8 cellular contexts compared by ENCODE assay signal in the genomic region with DNA sequence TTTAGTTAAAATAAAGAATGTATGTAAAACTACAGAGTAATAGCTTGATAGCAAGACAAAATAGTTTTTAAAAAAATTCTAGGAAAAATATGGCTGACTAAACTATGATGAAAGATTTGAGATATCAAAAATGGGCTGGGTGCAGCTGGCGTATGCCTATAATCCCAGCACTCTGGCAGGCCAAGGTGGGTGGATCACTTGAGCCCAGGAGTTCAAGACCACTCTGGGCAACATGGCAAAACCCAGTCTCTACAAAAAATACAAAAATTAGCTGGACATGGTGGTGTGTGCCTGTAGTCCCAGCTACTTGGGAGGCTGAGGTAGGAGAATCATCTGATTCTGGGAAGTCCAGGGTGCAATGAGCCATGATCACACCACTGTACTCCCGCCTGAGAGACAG. TPM values are rescaled to one million over a fixed set of nuclear protein-coding genes. Genes with fewer than 3 reads are reported as not detected.
A peak's percentile ranks its signal among the peaks of the same experiment; 100 is the strongest.
DNase-seq lines count a peak whose midpoint lies in the region; ATAC-seq and TF ChIP-seq lines count a peak whose summit lies in the region.
"Not testable (repeated sequence)": the region's sequence is repeated elsewhere in the genome, so short reads cannot be mapped to it uniquely, and the experiment has no call there.

No MANE protein-coding gene starts in this region.

- DNase-seq in DND-41; T-helper 17 cell; lower lobe of right lung; mucosa of descending colon; stimulated activated effector memory CD8-positive, alpha-beta T cell treated with anti-CD3 and anti-CD28 coated beads, Interleukin-12 subunit alpha, Interleukin-12 subunit beta, amount 100 ng/mL, for 72 hours (ENCODE audit: low spot score in 2 of 2): not testable (repeated sequence)
- DNase-seq in osteocyte (ENCODE audit: extremely low spot score, unreplicated experiment) (peak; percentile 87), superior temporal gyrus (ENCODE audit: extremely low spot score) (peak; percentile 12)

- not testable (repeated sequence) for H3K4me2 ChIP-seq in DND-41 (ENCODE audit: insufficient read depth, low read length)

- not testable (repeated sequence) for H3K27ac ChIP-seq in DND-41 (ENCODE audit: low read length); gastroesophageal sphincter; lower lobe of right lung

- H3K36me3 ChIP-seq in DND-41 (ENCODE audit: insufficient read depth, low read length); gastroesophageal sphincter; lower lobe of right lung; mucosa of descending colon (ENCODE audit: low read depth): not testable (repeated sequence)

- TF ChIP-seq EP300 in gastroesophageal sphincter (IDR thresholded peaks at IDR 0.05): not testable (repeated sequence)

- not testable (repeated sequence) for H2AFZ ChIP-seq in DND-41 (ENCODE audit: low read depth, low read length)

- intact Hi-C loops in lower lobe of right lung (cut with DNase I); mucosa of descending colon (cut with DNase I, micrococcal nuclease): not testable (repeated sequence)

- not testable (repeated sequence) for H3K4me1 Mint-ChIP-seq in T-helper 17 cell; osteocyte (ENCODE audit: unreplicated experiment); stimulated activated effector memory CD8-positive, alpha-beta T cell treated with anti-CD3 and anti-CD28 coated beads, Interleukin-12 subunit alpha, Interleukin-12 subunit beta, amount 100 ng/mL, for 72 hours

- not testable (repeated sequence) for TF ChIP-seq CTCF in DND-41 (IDR thresholded peaks at IDR 0.05; ENCODE audit: borderline replicate concordance, extremely low read depth, low read length, poor library complexity, severe bottlenecking); gastroesophageal sphincter (IDR thresholded peaks at IDR 0.05); lower lobe of right lung (IDR thresholded peaks at IDR 0.05); mucosa of descending colon (IDR thresholded peaks at IDR 0.05); osteocyte (IDR thresholded peaks at IDR 0.05)

- H3K27me3 ChIP-seq in DND-41 (ENCODE audit: insufficient read depth, low read length, poor library complexity); gastroesophageal sphincter; lower lobe of right lung (ENCODE audit: low read depth): not testable (repeated sequence)

- not testable (repeated sequence) for H3K4me1 ChIP-seq in DND-41 (ENCODE audit: insufficient read depth, low read length); gastroesophageal sphincter; lower lobe of right lung; mucosa of descending colon (ENCODE audit: low read depth)

- H3K27me3 Mint-ChIP-seq in T-helper 17 cell; osteocyte (ENCODE audit: unreplicated experiment): not testable (repeated sequence)

- not testable (repeated sequence) for H4K20me1 ChIP-seq in DND-41 (ENCODE audit: insufficient read depth, low read length)

- not testable (repeated sequence) for H3K9me3 ChIP-seq in DND-41 (ENCODE audit: insufficient read depth, low read length, severe bottlenecking); T-helper 17 cell (ENCODE audit: control insufficient read depth, low read length, poor library complexity, severe bottlenecking); gastroesophageal sphincter; lower lobe of right lung
- peaks cover 20% of the 10 kb centered on the region for H3K9me3 ChIP-seq in mucosa of descending colon

- not testable (repeated sequence) for H3K4me3 ChIP-seq in DND-41 (ENCODE audit: low read depth in 1 of 2, low read length in 2 of 2); gastroesophageal sphincter; lower lobe of right lung; mucosa of descending colon

- not testable (repeated sequence) for H3K4me3 Mint-ChIP-seq in T-helper 17 cell; osteocyte (ENCODE audit: unreplicated experiment); stimulated activated effector memory CD8-positive, alpha-beta T cell treated with anti-CD3 and anti-CD28 coated beads, Interleukin-12 subunit alpha, Interleukin-12 subunit beta, amount 100 ng/mL, for 72 hours

- WGBS in gastroesophageal sphincter (ENCODE audit: low coverage in 1 of 2), 2 donors: 43 to 52% methylated on average over 2 of the region's 2 CpGs

- H3K27ac Mint-ChIP-seq in T-helper 17 cell; osteocyte (ENCODE audit: unreplicated experiment); stimulated activated effector memory CD8-positive, alpha-beta T cell treated with anti-CD3 and anti-CD28 coated beads, Interleukin-12 subunit alpha, Interleukin-12 subunit beta, amount 100 ng/mL, for 72 hours: not testable (repeated sequence)

- peaks cover 91% of the 10 kb centered on the region for H3K79me2 ChIP-seq in DND-41 (ENCODE audit: insufficient read depth, low read length)

- not testable (repeated sequence) for TF ChIP-seq POLR2A in gastroesophageal sphincter (IDR thresholded peaks at IDR 0.05)

- peaks cover 11% of the 10 kb centered on the region for H3K9me3 Mint-ChIP-seq in osteocyte (ENCODE audit: unreplicated experiment)
- H3K9me3 Mint-ChIP-seq in stimulated activated effector memory CD8-positive, alpha-beta T cell treated with anti-CD3 and anti-CD28 coated beads, Interleukin-12 subunit alpha, Interleukin-12 subunit beta, amount 100 ng/mL, for 72 hours: peaks cover 14% of the 10 kb centered on the region

- H3K9ac ChIP-seq in DND-41 (ENCODE audit: low read depth, low read length): not testable (repeated sequence)

- not testable (repeated sequence) for H3K36me3 Mint-ChIP-seq in T-helper 17 cell (ENCODE audit: low read depth); osteocyte (ENCODE audit: unreplicated experiment)
- peaks cover 11% of the 10 kb centered on the region for H3K36me3 Mint-ChIP-seq in stimulated activated effector memory CD8-positive, alpha-beta T cell treated with anti-CD3 and anti-CD28 coated beads, Interleukin-12 subunit alpha, Interleukin-12 subunit beta, amount 100 ng/mL, for 72 hours

- ATAC-seq in DND-41 (ENCODE audit: insufficient read depth, low read depth): 0 out of 3 replicates have a peak, but pooled peaks have one; percentile 17
- ATAC-seq in T-helper 17 cell: peak; percentile 10
- ATAC-seq in gastroesophageal sphincter: peak; percentile 9
- ATAC-seq in lower lobe of right lung: peak; percentile 6 to 12
- ATAC-seq in mucosa of descending colon: peak; percentile 21
- peak; percentile 22 for ATAC-seq in stimulated activated effector memory CD8-positive, alpha-beta T cell treated with anti-CD3 and anti-CD28 coated beads, Interleukin-12 subunit alpha, Interleukin-12 subunit beta, amount 100 ng/mL, for 72 hours

RNA-seq across cellular contexts. Expression of gene KMT2C, which starts 29.8 kb away (rescaled TPM):
- total RNA-seq in T-helper 17 cell (100 to 1,000 TPM; 151 to 154 TPM), gastroesophageal sphincter (10 to 100 TPM; 63.0 to 84.8 (median 75.5) TPM), lower lobe of right lung (101 TPM), mucosa of descending colon (100 to 1,000 TPM in 2 of 3 donors, 10 to 100 TPM in 1; 79.6 to 121 (median 102) TPM), osteocyte (71.8 and 76.2 TPM in 2 replicates)
